14 cellular contexts compared by ENCODE assay signal in the genomic region with DNA sequence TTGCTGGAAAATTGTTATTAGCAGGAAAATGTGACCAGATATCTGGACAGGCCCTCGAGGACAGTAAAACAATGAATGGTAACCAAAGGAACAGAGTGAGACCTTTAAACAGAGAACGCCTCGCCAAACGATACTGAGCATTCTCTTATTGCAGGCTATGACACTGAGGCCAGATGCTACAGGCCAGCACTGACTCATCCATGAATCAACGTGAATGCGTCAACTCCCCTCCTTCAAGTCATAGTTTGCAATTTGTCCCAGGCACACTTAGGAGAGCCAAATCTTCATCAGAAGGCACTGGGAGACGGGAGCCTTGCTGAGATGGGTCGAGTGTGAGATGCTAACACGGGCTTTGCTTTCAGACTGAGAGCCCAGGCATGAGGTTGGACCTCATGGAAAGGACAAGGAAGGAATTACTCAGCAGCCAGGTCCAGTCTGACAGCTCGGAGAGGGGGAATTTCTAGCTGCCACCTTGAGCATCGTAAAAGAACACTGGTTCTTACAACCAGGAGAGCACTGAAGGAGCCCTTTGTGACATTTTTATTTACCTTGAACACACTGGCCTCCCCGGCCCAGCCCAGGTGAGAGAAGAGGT.
DNase-seq lines count a peak whose midpoint lies in the region; ATAC-seq, FAIRE-seq and TF ChIP-seq lines count a peak whose summit lies in the region.
"Had no signal": no experiment of that assay in that cellular context is flagged by ENCODE, and none has a peak within 500 bp of the region (broad histone marks: within the 10 kb centered on the region; RNA-seq: fewer than 3 reads in every experiment).

No MANE protein-coding gene starts in this region.

- peaks cover 15% of the 10 kb centered on the region for H3K4me1 Mint-ChIP-seq in HFFc6 (ENCODE audit: low read depth)
- H3K4me1 Mint-ChIP-seq in CD4-positive, alpha-beta T cell (ENCODE audit: low read depth) = no peaks in the 10 kb centered on the region
- H3K4me1 Mint-ChIP-seq: immature natural killer cell, naive B cell had no signal

- DNase-seq in 8988T = peak; percentile 59
- DNase-seq in HFFc6 = peak; percentile 76
- DNase-seq in astrocyte of the spinal cord (ENCODE audit: low read depth, low spot score) = peak; percentile 88
- DNase-seq in iris pigment epithelial cell (ENCODE audit: low read depth) = peak; percentile 14
- DNase-seq in NCI-H526 treated with DMSO at 0.1 percent for 48 hours (lab: John Stamatoyannopoulos, UW) = no peak
- no peak for DNase-seq in kidney
- no peak for DNase-seq in CD4-positive, alpha-beta T cell
- DNase-seq in NCI-H2107 (lab: John Stamatoyannopoulos, UW) = no peak
- DNase-seq: immature natural killer cell, naive B cell, NCI-H446 treated with DMSO at 0.1 percent for 48 hours, sigmoid colon, thyroid gland had no signal

- H3K9me3 Mint-ChIP-seq in HFFc6 = peaks cover 17% of the 10 kb centered on the region
- no peaks in the 10 kb centered on the region for H3K9me3 Mint-ChIP-seq in CD4-positive, alpha-beta T cell
- H3K9me3 Mint-ChIP-seq: immature natural killer cell had no signal

- peak overlapping the region; percentile 29; the same call in 1 of the 2 replicates for H3K4me3 Mint-ChIP-seq in HFFc6
- no peak overlapping the region for H3K4me3 Mint-ChIP-seq in CD4-positive, alpha-beta T cell
- H3K4me3 Mint-ChIP-seq: immature natural killer cell, naive B cell had no signal

- in situ Hi-C loops in astrocyte of the spinal cord (cut with HindIII; ENCODE audit: low sequenced_read_pairs) = no loop called here

- intact Hi-C loops in kidney (cut with DNase I) = no loop called here
- intact Hi-C loops in CD4-positive, alpha-beta T cell (cut with DNase I, micrococcal nuclease) = no loop called here

- FAIRE-seq in kidney (lab: Jason Lieb, UNC) = no peak
- FAIRE-seq: endothelial cell of umbilical vein had no signal

- peaks cover 0 to 8% of the 10 kb centered on the region in 2 donors for H3K9me3 ChIP-seq in kidney (ENCODE audit: control insufficient read depth in 1 of 2, low read length in 2 of 2)
- H3K9me3 ChIP-seq in CD4-positive, alpha-beta T cell (ENCODE audit: control insufficient read depth, low read length) = no peaks in the 10 kb centered on the region
- H3K9me3 ChIP-seq: thyroid gland had no signal

- peaks cover 0 to 3% of the 10 kb centered on the region in 2 donors for H3K4me1 ChIP-seq in kidney (ENCODE audit: control insufficient read depth in 1 of 2, insufficient read depth in 1 of 2, low read depth in 1 of 2, low read length in 2 of 2)
- H3K4me1 ChIP-seq: sigmoid colon, thyroid gland had no signal

- no peak overlapping the region for H3K4me3 ChIP-seq in astrocyte of the spinal cord (ENCODE audit: low read depth, low read length)
- H3K4me3 ChIP-seq in kidney (ENCODE audit: low read length in 2 of 2) = no peak overlapping the region
- H3K4me3 ChIP-seq: sigmoid colon, thyroid gland had no signal

- no peak overlapping the region for H3K27ac ChIP-seq in kidney (ENCODE audit: low read depth in 2 of 2, low read length in 2 of 2)
- no peak overlapping the region for H3K27ac ChIP-seq in CD4-positive, alpha-beta T cell (ENCODE audit: low read depth, low read length)
- H3K27ac ChIP-seq: sigmoid colon, thyroid gland had no signal

- peaks cover 12% of the 10 kb centered on the region; the same call in 1 of the 2 replicates for H3K27me3 Mint-ChIP-seq in HFFc6 (ENCODE audit: insufficient read depth)
- peaks cover 14% of the 10 kb centered on the region for H3K27me3 Mint-ChIP-seq in CD4-positive, alpha-beta T cell

- H3K36me3 ChIP-seq in kidney (ENCODE audit: control insufficient read depth in 1 of 2, insufficient read depth in 2 of 2, low read length in 2 of 2) = no peaks in the 10 kb centered on the region
- H3K36me3 ChIP-seq: sigmoid colon had no signal

- POLR2A ChIA-PET in CD4-positive, alpha-beta T cell (lab: Charles Lee) = no interaction called here

- peak overlapping the region; percentile 73; the same call in 1 of the 2 replicates for H3K27ac Mint-ChIP-seq in HFFc6
- H3K27ac Mint-ChIP-seq in CD4-positive, alpha-beta T cell = no peak overlapping the region
- H3K27ac Mint-ChIP-seq: immature natural killer cell, naive B cell had no signal

- CTCF ChIA-PET in CD4-positive, alpha-beta T cell (lab: Charles Lee) = no interaction called here

- H3K36me3 Mint-ChIP-seq in HFFc6 (ENCODE audit: low read depth) = peaks cover 8% of the 10 kb centered on the region
- no peaks in the 10 kb centered on the region for H3K36me3 Mint-ChIP-seq in CD4-positive, alpha-beta T cell (ENCODE audit: low read depth)
- H3K36me3 Mint-ChIP-seq: immature natural killer cell had no signal

- no peaks in the 10 kb centered on the region for H3K27me3 ChIP-seq in CD4-positive, alpha-beta T cell (ENCODE audit: control insufficient read depth, insufficient read depth, low read length)
- H3K27me3 ChIP-seq: sigmoid colon, thyroid gland had no signal

- no peak overlapping the region for H3K9ac ChIP-seq in kidney (ENCODE audit: low read length in 2 of 2)

- ATAC-seq in CD4-positive, alpha-beta T cell (ENCODE audit: poor library complexity) = no peak

- TF ChIP-seq CTCF in HFFc6 (IDR thresholded peaks at IDR 0.05) (no peak), astrocyte of the spinal cord (IDR thresholded peaks at IDR 0.05; ENCODE audit: low read depth, low read length) (no peak), kidney (IDR thresholded peaks at IDR 0.05; ENCODE audit: borderline replicate concordance, extremely low read depth, insufficient read depth) (no peak)
- no peak for TF ChIP-seq CTCF in CD4-positive, alpha-beta T cell (IDR thresholded peaks at IDR 0.05)

Comparison
In these comparisons a context has a peak if more than half of its experiments do, and no peak if none do; other contexts are left out.
1. DNase-seq: peak in 8988T (single experiment), HFFc6 (single experiment), astrocyte of the spinal cord (single experiment) and iris pigment epithelial cell (single experiment); none in NCI-H526 treated with DMSO at 0.1 percent for 48 hours (single experiment), kidney (single experiment), CD4-positive, alpha-beta T cell (0 of 10) and NCI-H2107 (single experiment).